Comparison of ENCODE assay signal across 19 cellular contexts in the genomic region with DNA sequence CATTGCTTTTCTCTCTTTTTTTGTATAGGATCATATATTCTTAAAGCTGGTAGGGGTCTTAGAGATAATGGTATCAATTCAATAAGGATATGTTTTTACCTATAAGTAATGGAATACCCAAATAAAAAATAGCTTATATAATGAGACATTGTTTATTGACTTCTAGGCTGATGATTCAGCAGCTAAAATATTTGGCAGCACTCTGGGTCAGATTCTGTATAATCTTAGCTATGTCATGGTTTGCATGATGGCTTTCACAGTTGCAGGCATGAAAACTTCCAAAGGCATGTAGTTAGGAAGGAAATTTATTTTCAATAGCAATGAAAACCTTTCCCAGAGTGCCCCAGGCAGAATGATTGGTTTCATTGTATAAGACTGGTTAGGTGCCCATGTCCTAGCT. TPM values are rescaled to one million over a fixed set of nuclear protein-coding genes. Genes with fewer than 3 reads are reported as not detected.
DNase-seq lines count a peak whose midpoint lies in the region; ATAC-seq and TF ChIP-seq lines count a peak whose summit lies in the region.
"Had no signal": no experiment of that assay in that cellular context is flagged by ENCODE, and none has a peak within 500 bp of the region (broad histone marks: within the 10 kb centered on the region; RNA-seq: fewer than 3 reads in every experiment).

No MANE protein-coding gene starts in this region.

- H3K4me1 ChIP-seq in foreskin keratinocyte, result peaks cover 5% of the 10 kb centered on the region
- H3K4me1 ChIP-seq: transverse colon had no signal

- no peaks in the 10 kb centered on the region for H3K9me3 Mint-ChIP-seq in activated T-helper 17 cell treated with anti-CD3 and anti-CD28 coated beads, Interleukin-2, amount 50 U/mL, for 72 hours
- peaks cover 5% of the 10 kb centered on the region for H3K9me3 Mint-ChIP-seq in activated T-cell treated with anti-CD3 and anti-CD28 coated beads, Interleukin-2, amount 50 U/mL, for 24 hours
- H3K9me3 Mint-ChIP-seq: stimulated activated effector memory CD8-positive, alpha-beta T cell treated with anti-CD3 and anti-CD28 coated beads, Interleukin-12 subunit alpha, Interleukin-12 subunit beta, amount 100 ng/mL, for 72 hours had no signal

- in situ Hi-C loops in astrocyte of the spinal cord (cut with HindIII; ENCODE audit: low sequenced_read_pairs), result no loop called here

- H3K36me3 Mint-ChIP-seq in activated T-helper 17 cell treated with anti-CD3 and anti-CD28 coated beads, Interleukin-2, amount 50 U/mL, for 72 hours (ENCODE audit: low read depth), result no peaks in the 10 kb centered on the region
- no peaks in the 10 kb centered on the region for H3K36me3 Mint-ChIP-seq in activated T-cell treated with anti-CD3 and anti-CD28 coated beads, Interleukin-2, amount 50 U/mL, for 24 hours (ENCODE audit: low read depth)
- H3K36me3 Mint-ChIP-seq: activated CD4-positive, alpha-beta memory T cell treated with anti-CD3 and anti-CD28 coated beads for 36 hours; stimulated activated effector memory CD8-positive, alpha-beta T cell treated with anti-CD3 and anti-CD28 coated beads, Interleukin-12 subunit alpha, Interleukin-12 subunit beta, amount 100 ng/mL, for 72 hours had no signal

- no peak overlapping the region for H3K4me3 ChIP-seq in astrocyte of the spinal cord (ENCODE audit: low read depth, low read length)
- H3K4me3 ChIP-seq: transverse colon had no signal

- DNase-seq in AG08396 (ENCODE audit: low spot score), result peak; percentile 33
- DNase-seq in HS-27A (ENCODE audit: low read depth), result peak; percentile 12
- DNase-seq in astrocyte of the spinal cord (ENCODE audit: low read depth, low spot score), result peak; percentile 43
- peak; percentile 38 to 70 for DNase-seq in foreskin keratinocyte
- DNase-seq in activated CD4-positive, alpha-beta T cell treated with anti-CD3 and anti-CD28 coated beads, Interleukin-2, amount 50 U/mL, for 4 hours, result no peak
- no peak for DNase-seq in activated T-cell treated with anti-CD3 and anti-CD28 coated beads, Interleukin-2, amount 50 U/mL, for 24 hours
- DNase-seq: activated CD4-positive, alpha-beta memory T cell treated with anti-CD3 and anti-CD28 coated beads for 36 hours; aorta; DMS153; KG1; NCI-H1436 treated with DMSO at 0.1 percent for 48 hours; NCI-H446 treated with DMSO at 0.1 percent for 48 hours; transverse colon had no signal

- no peak overlapping the region for H3K27ac Mint-ChIP-seq in activated T-helper 17 cell treated with anti-CD3 and anti-CD28 coated beads, Interleukin-2, amount 50 U/mL, for 72 hours
- H3K27ac Mint-ChIP-seq in activated T-cell treated with anti-CD3 and anti-CD28 coated beads, Interleukin-2, amount 50 U/mL, for 24 hours, result no peak overlapping the region
- H3K27ac Mint-ChIP-seq: activated CD4-positive, alpha-beta memory T cell treated with anti-CD3 and anti-CD28 coated beads for 36 hours; stimulated activated effector memory CD8-positive, alpha-beta T cell treated with anti-CD3 and anti-CD28 coated beads, Interleukin-12 subunit alpha, Interleukin-12 subunit beta, amount 100 ng/mL, for 72 hours had no signal

- peak; percentile 81 for ATAC-seq in foreskin keratinocyte
- no peak for ATAC-seq in activated T-helper 17 cell treated with anti-CD3 and anti-CD28 coated beads, Interleukin-2, amount 50 U/mL, for 72 hours (replicated peaks)
- no peak for ATAC-seq in HG02610 (IDR thresholded peaks at IDR 0.05; ENCODE audit: unreplicated experiment)
- ATAC-seq: stimulated activated effector memory CD8-positive, alpha-beta T cell treated with anti-CD3 and anti-CD28 coated beads, Interleukin-12 subunit alpha, Interleukin-12 subunit beta, amount 100 ng/mL, for 72 hours had no signal

- H3K27ac ChIP-seq in foreskin keratinocyte, result no peak overlapping the region
- H3K27ac ChIP-seq: neutrophil, transverse colon had no signal

- H3K27me3 Mint-ChIP-seq in activated T-helper 17 cell treated with anti-CD3 and anti-CD28 coated beads, Interleukin-2, amount 50 U/mL, for 72 hours, result peaks cover 12% of the 10 kb centered on the region
- H3K27me3 Mint-ChIP-seq in activated T-cell treated with anti-CD3 and anti-CD28 coated beads, Interleukin-2, amount 50 U/mL, for 24 hours, result peaks cover 3% of the 10 kb centered on the region
- H3K27me3 Mint-ChIP-seq: activated CD4-positive, alpha-beta memory T cell treated with anti-CD3 and anti-CD28 coated beads for 36 hours had no signal

- no peak overlapping the region for H3K4me3 Mint-ChIP-seq in activated T-helper 17 cell treated with anti-CD3 and anti-CD28 coated beads, Interleukin-2, amount 50 U/mL, for 72 hours
- H3K4me3 Mint-ChIP-seq in activated T-cell treated with anti-CD3 and anti-CD28 coated beads, Interleukin-2, amount 50 U/mL, for 24 hours, result no peak overlapping the region
- H3K4me3 Mint-ChIP-seq: activated CD4-positive, alpha-beta memory T cell treated with anti-CD3 and anti-CD28 coated beads for 36 hours; stimulated activated effector memory CD8-positive, alpha-beta T cell treated with anti-CD3 and anti-CD28 coated beads, Interleukin-12 subunit alpha, Interleukin-12 subunit beta, amount 100 ng/mL, for 72 hours had no signal

- H3K27me3 ChIP-seq in foreskin keratinocyte, result no peaks in the 10 kb centered on the region
- H3K27me3 ChIP-seq: neutrophil, transverse colon had no signal

- TF ChIP-seq CTCF in astrocyte of the spinal cord (IDR thresholded peaks at IDR 0.05; ENCODE audit: low read depth, low read length), result no peak
- TF ChIP-seq CTCF in foreskin keratinocyte (conservative IDR thresholded peaks at IDR 0.05), result no peak

- H3K4me1 Mint-ChIP-seq in activated T-helper 17 cell treated with anti-CD3 and anti-CD28 coated beads, Interleukin-2, amount 50 U/mL, for 72 hours, result no peaks in the 10 kb centered on the region
- H3K4me1 Mint-ChIP-seq in activated T-cell treated with anti-CD3 and anti-CD28 coated beads, Interleukin-2, amount 50 U/mL, for 24 hours (ENCODE audit: low read depth), result no peaks in the 10 kb centered on the region
- H3K4me1 Mint-ChIP-seq: stimulated activated effector memory CD8-positive, alpha-beta T cell treated with anti-CD3 and anti-CD28 coated beads, Interleukin-12 subunit alpha, Interleukin-12 subunit beta, amount 100 ng/mL, for 72 hours had no signal

RNA-seq across cellular contexts. Expression of gene A1CF, which starts 32.1 kb away (rescaled TPM):
- total RNA-seq in foreskin keratinocyte, result not detected in 2 replicates
- not detected in 2 replicates for polyA plus RNA-seq in foreskin keratinocyte
- not detected for total RNA-seq in activated T-helper 17 cell treated with anti-CD3 and anti-CD28 coated beads, Interleukin-2, amount 50 U/mL, for 72 hours
- total RNA-seq: activated CD4-positive, alpha-beta memory T cell treated with anti-CD3 and anti-CD28 coated beads for 36 hours; aorta; H1; skeletal muscle tissue had no signal
- polyA plus RNA-seq: H1 had no signal

Comparison
In these comparisons a context has a peak if more than half of its experiments do, and no peak if none do; other contexts are left out.
1. DNase-seq: peak in AG08396 (single experiment), HS-27A (single experiment), astrocyte of the spinal cord (single experiment) and foreskin keratinocyte (2 of 2); none in activated CD4-positive, alpha-beta T cell treated with anti-CD3 and anti-CD28 coated beads, Interleukin-2, amount 50 U/mL, for 4 hours (0 of 2) and activated T-cell treated with anti-CD3 and anti-CD28 coated beads, Interleukin-2, amount 50 U/mL, for 24 hours (single experiment).